20 cellular contexts compared by ENCODE assay signal in genomic region chr12:85693093-85693665, GRCh38.
DNase-seq lines count a peak whose midpoint lies in the region; ATAC-seq and TF ChIP-seq lines count a peak whose summit lies in the region.
"Had no signal": no experiment of that assay in that cellular context is flagged by ENCODE, and none has a peak within 500 bp of the region (broad histone marks: within the 10 kb centered on the region; RNA-seq: fewer than 3 reads in every experiment).

No MANE protein-coding gene starts in this region.

- no peak for TF ChIP-seq EP300 in sigmoid colon (IDR thresholded peaks at IDR 0.05)

- no peak overlapping the region for H3K4ac ChIP-seq in trophoblast cell (ENCODE audit: low read depth, low read length)

- no peak overlapping the region for H3K4me3 ChIP-seq in Jurkat, Clone E6-1 (ENCODE audit: low read length)
- H3K4me3 ChIP-seq in trophoblast cell (ENCODE audit: low read depth, low read length) (no peak overlapping the region), sigmoid colon (no peak overlapping the region)
- H3K4me3 ChIP-seq: BLaER1, GM12878 had no signal

- no peak overlapping the region for H2BK5ac ChIP-seq in trophoblast cell (ENCODE audit: low read depth, low read length, poor library complexity)

- H3K4me1 ChIP-seq in trophoblast cell (ENCODE audit: control insufficient read depth in 1 of 2, insufficient read depth in 2 of 2, low read length in 2 of 2) (peaks cover 0 to 3% of the 10 kb centered on the region in 2 experiments), sigmoid colon (no peaks in the 10 kb centered on the region)
- H3K4me1 ChIP-seq: BLaER1 had no signal

- H3K27ac Mint-ChIP-seq in T-helper 17 cell = no peak overlapping the region
- H3K27ac Mint-ChIP-seq: CD14-positive monocyte; CD4-positive, alpha-beta memory T cell had no signal

- no peak overlapping the region for H3K9ac ChIP-seq in trophoblast cell (ENCODE audit: low read length)
- H3K9ac ChIP-seq: BLaER1 had no signal

- no peaks in the 10 kb centered on the region for H3K79me1 ChIP-seq in trophoblast cell (ENCODE audit: low read length)

- H3K4me1 Mint-ChIP-seq in T-helper 17 cell = no peaks in the 10 kb centered on the region
- H3K4me1 Mint-ChIP-seq: CD14-positive monocyte; CD4-positive, alpha-beta memory T cell had no signal

- H3K18ac ChIP-seq in trophoblast cell (ENCODE audit: low read length) = no peak overlapping the region

- no peak overlapping the region for H2AFZ ChIP-seq in trophoblast cell (ENCODE audit: insufficient read depth, low read length, poor library complexity)

- no peak overlapping the region for H4K8ac ChIP-seq in trophoblast cell (ENCODE audit: low read depth, low read length)

- H3K27ac ChIP-seq in trophoblast cell (ENCODE audit: low read depth, low read length) (no peak overlapping the region), sigmoid colon (no peak overlapping the region)
- H3K27ac ChIP-seq: BLaER1, HL-60 had no signal

- intact Hi-C loops in sigmoid colon (cut with DNase I) = no loop called here

- no peak overlapping the region for H2BK120ac ChIP-seq in trophoblast cell (ENCODE audit: insufficient read depth, low read length, poor library complexity)

- no peak for ATAC-seq in T-helper 17 cell
- ATAC-seq: GM12878 had no signal

- no peak overlapping the region for H3K14ac ChIP-seq in trophoblast cell (ENCODE audit: low read length)

- peak; percentile 10 for DNase-seq in Jurkat, Clone E6-1 (ENCODE audit: low read depth, low spot score)
- DNase-seq in NCI-H226 (peak; percentile 17), UCSD-AML1 (lab: John Stamatoyannopoulos, UW; ENCODE audit: unreplicated experiment) (peak; percentile 6), trophoblast cell (peak; percentile 21 to 25), NCI-H1436 treated with DMSO at 0.1 percent for 48 hours (lab: John Stamatoyannopoulos, UW) (no peak), NCI-H1105 treated with DMSO at 0.1 percent for 48 hours (lab: John Stamatoyannopoulos, UW) (no peak), T-helper 17 cell (no peak), sigmoid colon (no peak)
- DNase-seq: AML-193; Calu3; CD4-positive, alpha-beta memory T cell; DMS79 treated with DMSO at 0.1 percent for 48 hours; GOT3; H9; IMR-90; KBM-7 had no signal

- H3K27me3 Mint-ChIP-seq in T-helper 17 cell = no peaks in the 10 kb centered on the region
- H3K27me3 Mint-ChIP-seq: CD4-positive, alpha-beta memory T cell had no signal

- H3K27me3 ChIP-seq in trophoblast cell (ENCODE audit: insufficient read depth, low read length) = no peaks in the 10 kb centered on the region
- no peaks in the 10 kb centered on the region for H3K27me3 ChIP-seq in sigmoid colon
- H3K27me3 ChIP-seq: BLaER1 had no signal

- no peaks in the 10 kb centered on the region for H3K79me2 ChIP-seq in trophoblast cell (ENCODE audit: control insufficient read depth, insufficient read depth, low read length, poor library complexity)

- no peaks in the 10 kb centered on the region for H3K9me3 ChIP-seq in trophoblast cell (ENCODE audit: insufficient read depth, low read depth, low read length)
- H3K9me3 ChIP-seq in T-helper 17 cell (ENCODE audit: control insufficient read depth, low read length, poor library complexity, severe bottlenecking) = no peaks in the 10 kb centered on the region
- H3K9me3 ChIP-seq in sigmoid colon = no peaks in the 10 kb centered on the region
- H3K9me3 ChIP-seq: BLaER1 had no signal

- H3K23ac ChIP-seq in trophoblast cell (ENCODE audit: low read length) = no peak overlapping the region

- no CpG with 5 or more reads among the region's 3 CpGs for WGBS in trophoblast cell (ENCODE audit: extremely low coverage, insufficient coverage, insufficient read length)
- 86 to 89% methylated on average over 3 of the region's 3 CpGs for WGBS in sigmoid colon, 2 donors

- no peak overlapping the region for H3K4me3 Mint-ChIP-seq in T-helper 17 cell
- H3K4me3 Mint-ChIP-seq: CD14-positive monocyte; CD4-positive, alpha-beta memory T cell; H9 had no signal

- no peaks in the 10 kb centered on the region for H3K36me3 Mint-ChIP-seq in T-helper 17 cell (ENCODE audit: low read depth)
- H3K36me3 Mint-ChIP-seq: CD14-positive monocyte; CD4-positive, alpha-beta memory T cell had no signal

- no peaks in the 10 kb centered on the region for H3K36me3 ChIP-seq in trophoblast cell (ENCODE audit: control insufficient read depth in 1 of 2, insufficient read depth in 2 of 2, low read length in 2 of 2)
- no peaks in the 10 kb centered on the region for H3K36me3 ChIP-seq in sigmoid colon
- H3K36me3 ChIP-seq: BLaER1 had no signal

- TF ChIP-seq POLR2A in sigmoid colon (IDR thresholded peaks at IDR 0.05) = no peak

- no peak overlapping the region for H4K12ac ChIP-seq in trophoblast cell (ENCODE audit: low read depth, low read length)

- TF ChIP-seq CTCF in sigmoid colon (IDR thresholded peaks at IDR 0.05) = no peak

- no peak overlapping the region for H3K4me2 ChIP-seq in trophoblast cell (ENCODE audit: low read length)
- H3K4me2 ChIP-seq: BLaER1 had no signal

- no peak overlapping the region for H4K91ac ChIP-seq in trophoblast cell (ENCODE audit: low read depth, low read length)

- H2AK5ac ChIP-seq in trophoblast cell (ENCODE audit: low read length) = no peak overlapping the region

- H2BK12ac ChIP-seq in trophoblast cell (ENCODE audit: low read length) = no peak overlapping the region

Comparison
In these comparisons a context has a peak if more than half of its experiments do, and no peak if none do; other contexts are left out.
1. DNase-seq: peak in Jurkat, Clone E6-1 (single experiment), NCI-H226 (single experiment), UCSD-AML1 (single experiment) and trophoblast cell (2 of 2); none in NCI-H1436 treated with DMSO at 0.1 percent for 48 hours (single experiment), NCI-H1105 treated with DMSO at 0.1 percent for 48 hours (single experiment), T-helper 17 cell (0 of 3) and sigmoid colon (single experiment).